In genomic region chr9:131593255-131593820, GRCh38 we compare ENCODE assay signal across 21 cellular contexts. TPM values are rescaled to one million over a fixed set of nuclear protein-coding genes. Genes with fewer than 3 reads are reported as not detected.
A peak's percentile ranks its signal among the peaks of the same experiment; 100 is the strongest.
DNase-seq lines count a peak whose midpoint lies in the region; ATAC-seq and TF ChIP-seq lines count a peak whose summit lies in the region.
"Had no signal": no experiment of that assay in that cellular context is flagged by ENCODE, and none has a peak within 500 bp of the region (broad histone marks: within the 10 kb centered on the region; RNA-seq: fewer than 3 reads in every experiment).

No MANE protein-coding gene starts in this region.

- no peak overlapping the region for H3K4me3 Mint-ChIP-seq in dendritic cell treated with granulocyte-macrophage colony-stimulating factor and Interleukin-4, amounts not matched to agents 40 ng/mL and 50 ng/mL, for 4 days

- TF ChIP-seq CTCF in HEK293 (tag by site-specific recombination; IDR thresholded peaks at IDR 0.05) (no peak), gastroesophageal sphincter (IDR thresholded peaks at IDR 0.05) (no peak)

- H3K36me3 Mint-ChIP-seq in dendritic cell treated with granulocyte-macrophage colony-stimulating factor and Interleukin-4, amounts not matched to agents 40 ng/mL and 50 ng/mL, for 4 days (ENCODE audit: low read depth): peaks cover 100% of the 10 kb centered on the region

- no peak overlapping the region; the same call in 1 of the 2 replicates for H3K9ac ChIP-seq in BLaER1

- peaks cover 84% of the 10 kb centered on the region for H3K4me1 ChIP-seq in BLaER1
- H3K4me1 ChIP-seq in HEK293 (ENCODE audit: control insufficient read depth, insufficient read depth, low read length): no peaks in the 10 kb centered on the region
- H3K4me1 ChIP-seq in gastroesophageal sphincter: peaks cover 0 to 14% (median 0%) of the 10 kb centered on the region in 3 donors
- H3K4me1 ChIP-seq: ascending aorta, right lobe of liver had no signal

- H3K27ac ChIP-seq in BLaER1 (no peak overlapping the region; the same call in 1 of the 2 replicates), HEK293 (ENCODE audit: extremely low read depth, low read depth, low read length) (no peak overlapping the region), gastroesophageal sphincter (no peak overlapping the region)
- H3K27ac ChIP-seq: ascending aorta, HL-60, right lobe of liver, stomach had no signal

- no peak overlapping the region for H3K4me3 ChIP-seq in BLaER1
- H3K4me3 ChIP-seq in HEK293 (ENCODE audit: low read depth, low read length): no peak overlapping the region
- H3K4me3 ChIP-seq in gastroesophageal sphincter: no peak overlapping the region
- H3K4me3 ChIP-seq: ascending aorta, right lobe of liver, stomach had no signal

- no peak for TF ChIP-seq EP300 in gastroesophageal sphincter (IDR thresholded peaks at IDR 0.05)

- no peak for ATAC-seq in gastroesophageal sphincter
- ATAC-seq: left cardiac atrium, right lobe of liver had no signal

- CTCF ChIA-PET in HEK293 (lab: Yijun Ruan, JAX): interaction anchor here (1.0 to 8.8 kb wide), 3 partner anchors 18 to 149 kb away, joined by 3 to 193 read pairs (median 4); partner anchors contain the start of gene RAPGEF1

- intact Hi-C loops in dendritic cell treated with granulocyte-macrophage colony-stimulating factor and Interleukin-4, amounts not matched to agents 40 ng/mL and 50 ng/mL, for 4 days (cut with micrococcal nuclease): no loop called here
- intact Hi-C loops in posterior vena cava (cut with DNase I): loop anchor here in 1 of 2 donors (5.0 kb wide), 1 partner anchor 144 kb away; no protein-coding TSS in a partner anchor

- peaks cover 100% of the 10 kb centered on the region for H4K20me1 ChIP-seq in BLaER1

- POLR2A ChIA-PET in HEK293 (lab: Yijun Ruan, JAX): no interaction called here

- H3K9me3 Mint-ChIP-seq in dendritic cell treated with granulocyte-macrophage colony-stimulating factor and Interleukin-4, amounts not matched to agents 40 ng/mL and 50 ng/mL, for 4 days: no peaks in the 10 kb centered on the region

- H3K4me2 ChIP-seq in BLaER1: peak overlapping the region; percentile 73

- H3K27me3 ChIP-seq in BLaER1 (no peaks in the 10 kb centered on the region), gastroesophageal sphincter (no peaks in the 10 kb centered on the region)
- H3K27me3 ChIP-seq: ascending aorta, right lobe of liver, stomach had no signal

- WGBS in gastroesophageal sphincter (ENCODE audit: low coverage in 1 of 2), 2 donors: 49 to 60% methylated on average over 7 to 9 of the region's 12 CpGs

- H3K4me1 Mint-ChIP-seq in dendritic cell treated with granulocyte-macrophage colony-stimulating factor and Interleukin-4, amounts not matched to agents 40 ng/mL and 50 ng/mL, for 4 days (ENCODE audit: low read depth): peaks cover 90% of the 10 kb centered on the region

- H3K27me3 Mint-ChIP-seq in dendritic cell treated with granulocyte-macrophage colony-stimulating factor and Interleukin-4, amounts not matched to agents 40 ng/mL and 50 ng/mL, for 4 days: no peaks in the 10 kb centered on the region

- H3K27ac Mint-ChIP-seq in dendritic cell treated with granulocyte-macrophage colony-stimulating factor and Interleukin-4, amounts not matched to agents 40 ng/mL and 50 ng/mL, for 4 days: peak overlapping the region; percentile 19

- no peak for TF ChIP-seq POLR2A in gastroesophageal sphincter (IDR thresholded peaks at IDR 0.05)

- no peaks in the 10 kb centered on the region for H3K9me3 ChIP-seq in BLaER1
- no peaks in the 10 kb centered on the region for H3K9me3 ChIP-seq in HEK293 (ENCODE audit: control insufficient read depth, insufficient read depth, low read depth, low read length)
- H3K9me3 ChIP-seq in gastroesophageal sphincter: no peaks in the 10 kb centered on the region
- H3K9me3 ChIP-seq: ascending aorta, right lobe of liver, stomach had no signal

- DNase-seq in posterior vena cava (ENCODE audit: low spot score) (peak; percentile 51), T-helper 9 cell (no peak), AML-193 (lab: John Stamatoyannopoulos, UW) (no peak)
- DNase-seq: activated naive CD4-positive, alpha-beta T cell; foreskin fibroblast; KBM-7; left cardiac atrium; NCI-H1048; NCI-H526; stimulated activated CD4-positive, alpha-beta T cell treated with anti-CD3 and anti-CD28 coated beads, Interleukin-1b, Interleukin-23, amount 100 ng/mL, for 48 hours; stomach; T1000 had no signal

- H3K36me3 ChIP-seq in BLaER1: peaks cover 68% of the 10 kb centered on the region
- peaks cover 0 to 61% of the 10 kb centered on the region in 2 experiments; a peak in 1 of 3 replicates for H3K36me3 ChIP-seq in HEK293 (ENCODE audit: control insufficient read depth in 2 of 2, insufficient read depth in 1 of 2, low read length in 2 of 2)
- H3K36me3 ChIP-seq in gastroesophageal sphincter: peaks cover 0 to 93% of the 10 kb centered on the region in 2 donors

TF ChIP-seq in HEK293, 187 proteins besides CTCF, POLR2A, EP300 and RAD21:
- peak; percentile 28; the same call in 1 of the 2 replicates for TF ChIP-seq GLIS2 (tag by site-specific recombination; IDR thresholded peaks at IDR 0.05)
- no peak for TF ChIP-seq BCL11B (tag by site-specific recombination; IDR thresholded peaks at IDR 0.05; ENCODE audit: low read depth)
- no peak for TF ChIP-seq ZNF138 (tag by site-specific recombination; IDR thresholded peaks at IDR 0.05; ENCODE audit: borderline replicate concordance)
- no peak for TF ChIP-seq ZBTB1 (tag by site-specific recombination; IDR thresholded peaks at IDR 0.05)
- TF ChIP-seq ZIC2 (tag by site-specific recombination; IDR thresholded peaks at IDR 0.05): peak; percentile 48; the same call in 1 of the 2 replicates
- no peak for TF ChIP-seq ZNF140 (tag by site-specific recombination; IDR thresholded peaks at IDR 0.05)
- TF ChIP-seq REPIN1 (tag by site-specific recombination; IDR thresholded peaks at IDR 0.05; ENCODE audit: low read depth): no peak

RNA-seq across cellular contexts. Expression of gene PRRT1B, which starts 48.0 kb away (rescaled TPM):
- not detected for total RNA-seq in posterior vena cava
- total RNA-seq in gastroesophageal sphincter: not detected
- total RNA-seq: ascending aorta, endothelial cell of umbilical vein, left cardiac atrium, urinary bladder had no signal
